Comparison of ENCODE assay signal across 7 cellular contexts in the genomic region with DNA sequence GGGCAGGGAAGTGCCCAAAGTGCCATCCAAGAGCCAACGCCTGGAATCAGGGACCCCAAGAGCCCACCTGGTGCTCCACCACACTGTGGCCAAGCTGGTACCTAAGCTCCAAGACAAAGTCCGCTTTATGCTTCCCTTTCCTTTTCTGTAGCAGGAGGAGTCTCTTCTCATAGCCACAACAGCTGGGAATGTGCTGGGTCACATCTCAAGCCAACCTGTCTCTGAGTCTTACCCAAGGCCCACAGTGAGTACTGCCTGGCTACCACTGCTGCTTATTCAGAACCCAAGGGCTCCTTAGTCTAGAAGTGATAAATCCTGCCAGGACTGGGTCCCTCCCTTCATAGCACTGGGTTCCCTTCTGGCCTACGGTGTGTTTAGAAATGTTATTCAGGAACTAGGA.
"Had no signal": no experiment of that assay in that cellular context is flagged by ENCODE, and none has a peak within 500 bp of the region (broad histone marks: within the 10 kb centered on the region; RNA-seq: fewer than 3 reads in every experiment).

No MANE protein-coding gene starts in this region.

- H3K36me3 ChIP-seq: HAP-1 had no signal

- H3K27ac ChIP-seq: HL-60 had no signal

- FAIRE-seq: HepG2, K562 had no signal

- H3K4me2 ChIP-seq: GM23338 had no signal

- DNase-seq: H7, HFFc6 had no signal

- H3K4me3 ChIP-seq: GM23338, HAP-1, K562 had no signal

- H3K4me1 ChIP-seq: HAP-1 had no signal
